Comparison of ENCODE assay signal across 40 cellular contexts in genomic region chr9:95613670-95614069, GRCh38.
"Had no signal": no experiment of that assay in that cellular context is flagged by ENCODE, and none has a peak within 500 bp of the region (broad histone marks: within the 10 kb centered on the region; RNA-seq: fewer than 3 reads in every experiment).

No MANE protein-coding gene starts in this region.

- H3K36me3 ChIP-seq: adrenal gland, ascending aorta, brain microvascular endothelial cell, breast epithelium, cardiac muscle cell had no signal

- H3K27ac ChIP-seq: adrenal gland, ascending aorta, body of pancreas, brain microvascular endothelial cell, breast epithelium, cardiac muscle cell had no signal

- H3K4me3 Mint-ChIP-seq: activated naive CD4-positive, alpha-beta T cell treated with anti-CD3 and anti-CD28 coated beads for 36 hours; activated naive CD4-positive, alpha-beta T cell treated with anti-CD3 and anti-CD28 coated beads, Interleukin-2, amount 10 ng/mL, durations not matched to agents 7 days and 5 days; activated naive CD4-positive, alpha-beta T cell treated with anti-CD3 and anti-CD28 coated beads, Interleukin-2, amount 50 U/mL, for 24 hours; activated naive CD8-positive, alpha-beta T cell; activated naive CD8-positive, alpha-beta T cell treated with anti-CD3 and anti-CD28 coated beads for 36 hours; activated naive CD8-positive, alpha-beta T cell treated with anti-CD3 and anti-CD28 coated beads, Interleukin-2, amount 10 ng/mL, durations not matched to agents 7 days and 5 days; activated naive CD8-positive, alpha-beta T cell treated with anti-CD3 and anti-CD28 coated beads, Interleukin-2, amount 50 U/mL, for 24 hours; activated T-cell treated with anti-CD3 and anti-CD28 coated beads, Interleukin-2, amount 50 U/mL, for 24 hours; activated T-cell treated with anti-CD3 and anti-CD28 coated beads, Interleukin-2, amount 50 U/mL, for 4 hours; activated T-cell treated with anti-CD3 and anti-CD28 coated beads, Interleukin-2, amount 50 U/mL, for 72 hours; activated T-helper 1 cell treated with anti-CD3 and anti-CD28 coated beads, Interleukin-12 subunit alpha, Interleukin-12 subunit beta, Interleukin-2, Interleukin-4 antibody, amounts not matched to agents 30 ng/mL and 10 ng/mL and 1 ng/mL, durations not matched to agents 14 hours and 24 hours and 36 hours; activated T-helper 17 cell treated with anti-CD3 and anti-CD28 coated beads, Interleukin-2, amount 50 U/mL, for 72 hours; brain; central memory CD8-positive, alpha-beta T cell had no signal

- H3K9me3 ChIP-seq: adrenal gland, body of pancreas, breast epithelium had no signal

- FAIRE-seq: astrocyte, bronchial epithelial cell had no signal

- H3K4me1 ChIP-seq: adrenal gland, ascending aorta, body of pancreas, breast epithelium had no signal

- H3K4me1 Mint-ChIP-seq: activated naive CD4-positive, alpha-beta T cell treated with anti-CD3 and anti-CD28 coated beads, Interleukin-2, amount 10 ng/mL, durations not matched to agents 7 days and 5 days; activated naive CD8-positive, alpha-beta T cell treated with anti-CD3 and anti-CD28 coated beads for 36 hours; activated naive CD8-positive, alpha-beta T cell treated with anti-CD3 and anti-CD28 coated beads, Interleukin-2, amount 50 U/mL, for 24 hours; activated T-helper 17 cell treated with anti-CD3 and anti-CD28 coated beads, Interleukin-2, amount 50 U/mL, for 72 hours; brain; central memory CD8-positive, alpha-beta T cell had no signal

- ATAC-seq: activated naive CD4-positive, alpha-beta T cell treated with anti-CD3 and anti-CD28 coated beads, Interleukin-2, amount 50 U/mL, for 72 hours; activated naive CD8-positive, alpha-beta T cell treated with anti-CD3 and anti-CD28 coated beads, Interleukin-2, amount 50 U/mL, for 24 hours; activated T-cell treated with anti-CD3 and anti-CD28 coated beads, Interleukin-2, amount 50 U/mL, for 4 hours; activated T-cell treated with anti-CD3 and anti-CD28 coated beads, Interleukin-2, amount 50 U/mL, for 72 hours; activated T-helper 17 cell treated with anti-CD3 and anti-CD28 coated beads, Interleukin-2, amount 50 U/mL, for 72 hours; body of pancreas had no signal

- H3K27ac Mint-ChIP-seq: activated naive CD4-positive, alpha-beta T cell treated with anti-CD3 and anti-CD28 coated beads for 36 hours; activated naive CD4-positive, alpha-beta T cell treated with anti-CD3 and anti-CD28 coated beads, Interleukin-2, amount 10 ng/mL, durations not matched to agents 7 days and 5 days; activated naive CD4-positive, alpha-beta T cell treated with anti-CD3 and anti-CD28 coated beads, Interleukin-2, amount 50 U/mL, for 24 hours; activated naive CD4-positive, alpha-beta T cell treated with anti-CD3 and anti-CD28 coated beads, Interleukin-2, amount 50 U/mL, for 72 hours; activated naive CD8-positive, alpha-beta T cell; activated naive CD8-positive, alpha-beta T cell treated with anti-CD3 and anti-CD28 coated beads for 36 hours; activated naive CD8-positive, alpha-beta T cell treated with anti-CD3 and anti-CD28 coated beads, Interleukin-2, amount 10 ng/mL, durations not matched to agents 7 days and 5 days; activated naive CD8-positive, alpha-beta T cell treated with anti-CD3 and anti-CD28 coated beads, Interleukin-2, amount 50 U/mL, for 24 hours; activated T-cell treated with anti-CD3 and anti-CD28 coated beads, Interleukin-2, amount 50 U/mL, for 24 hours; activated T-cell treated with anti-CD3 and anti-CD28 coated beads, Interleukin-2, amount 50 U/mL, for 72 hours; activated T-helper 1 cell treated with anti-CD3 and anti-CD28 coated beads, Interleukin-12 subunit alpha, Interleukin-12 subunit beta, Interleukin-2, Interleukin-4 antibody, amounts not matched to agents 30 ng/mL and 10 ng/mL and 1 ng/mL, durations not matched to agents 14 hours and 24 hours and 36 hours; activated T-helper 17 cell treated with anti-CD3 and anti-CD28 coated beads, Interleukin-2, amount 50 U/mL, for 72 hours; activated T-helper 2 cell treated with anti-CD3 and anti-CD28 coated beads, Interferon-gamma antibody, Interleukin-2, Interleukin-4, amounts not matched to agents 10 μg/mL and 5 μg/mL and 100 μg/mL, durations not matched to agents 14 hours and 24 hours and 36 hours; brain had no signal

- H3K27me3 Mint-ChIP-seq: activated naive CD8-positive, alpha-beta T cell had no signal

- DNase-seq: activated effector memory CD4-positive, alpha-beta T cell treated with anti-CD3 and anti-CD28 coated beads, Interleukin-2, amount 50 U/mL, for 16 hours; activated effector memory CD4-positive, alpha-beta T cell treated with Interleukin-2 at 50 U/mL for 16 hours; activated gamma-delta T cell; activated gamma-delta T cell treated with Interleukin-2 at 50 U/mL for 16 hours; activated naive CD4-positive, alpha-beta T cell; activated naive CD4-positive, alpha-beta T cell treated with anti-CD3 and anti-CD28 coated beads for 36 hours; activated naive CD4-positive, alpha-beta T cell treated with anti-CD3 and anti-CD28 coated beads, Interleukin-2, amount 10 ng/mL, durations not matched to agents 7 days and 5 days; activated naive CD4-positive, alpha-beta T cell treated with anti-CD3 and anti-CD28 coated beads, Interleukin-2, amount 50 U/mL, for 16 hours; activated naive CD4-positive, alpha-beta T cell treated with Interleukin-2 at 50 U/mL for 16 hours; activated naive CD8-positive, alpha-beta T cell treated with anti-CD3 and anti-CD28 coated beads for 36 hours; activated naive CD8-positive, alpha-beta T cell treated with anti-CD3 and anti-CD28 coated beads, Interleukin-2, amount 10 ng/mL, durations not matched to agents 7 days and 5 days; activated naive CD8-positive, alpha-beta T cell treated with anti-CD3 and anti-CD28 coated beads, Interleukin-2, amount 50 U/mL, for 24 hours; activated T-cell treated with anti-CD3 and anti-CD28 coated beads, Interleukin-2, amount 50 U/mL, for 1 hour; activated T-cell treated with anti-CD3 and anti-CD28 coated beads, Interleukin-2, amount 50 U/mL, for 24 hours; activated T-cell treated with anti-CD3 and anti-CD28 coated beads, Interleukin-2, amount 50 U/mL, for 4 hours; activated T-cell treated with anti-CD3 and anti-CD28 coated beads, Interleukin-2, amount 50 U/mL, for 48 hours; activated T-cell treated with anti-CD3 and anti-CD28 coated beads, Interleukin-2, amount 50 U/mL, for 72 hours; adrenal gland; amniotic stem cell; amygdala; anterior cingulate cortex; aorta; body of pancreas; brain microvascular endothelial cell; caudate nucleus; central memory CD4-positive, alpha-beta T cell; cerebellar nuclear complex had no signal

- H3K4me3 ChIP-seq: adrenal gland, ascending aorta, body of pancreas, breast epithelium, cardiac muscle cell had no signal

- H3K9me3 Mint-ChIP-seq: activated naive CD4-positive, alpha-beta T cell treated with anti-CD3 and anti-CD28 coated beads, Interleukin-2, amount 10 ng/mL, durations not matched to agents 7 days and 5 days; activated naive CD4-positive, alpha-beta T cell treated with anti-CD3 and anti-CD28 coated beads, Interleukin-2, amount 50 U/mL, for 24 hours; activated naive CD8-positive, alpha-beta T cell treated with anti-CD3 and anti-CD28 coated beads for 36 hours; activated naive CD8-positive, alpha-beta T cell treated with anti-CD3 and anti-CD28 coated beads, Interleukin-2, amount 10 ng/mL, durations not matched to agents 7 days and 5 days; activated naive CD8-positive, alpha-beta T cell treated with anti-CD3 and anti-CD28 coated beads, Interleukin-2, amount 50 U/mL, for 24 hours; activated T-cell treated with anti-CD3 and anti-CD28 coated beads, Interleukin-2, amount 50 U/mL, for 4 hours; activated T-helper 1 cell treated with anti-CD3 and anti-CD28 coated beads, Interleukin-12 subunit alpha, Interleukin-12 subunit beta, Interleukin-2, Interleukin-4 antibody, amounts not matched to agents 30 ng/mL and 10 ng/mL and 1 ng/mL, durations not matched to agents 14 hours and 24 hours and 36 hours; activated T-helper 17 cell treated with anti-CD3 and anti-CD28 coated beads, Interleukin-2, amount 50 U/mL, for 72 hours; activated T-helper 2 cell treated with anti-CD3 and anti-CD28 coated beads, Interferon-gamma antibody, Interleukin-2, Interleukin-4, amounts not matched to agents 10 μg/mL and 5 μg/mL and 100 μg/mL, durations not matched to agents 14 hours and 24 hours and 36 hours; central memory CD8-positive, alpha-beta T cell had no signal

- H3K27me3 ChIP-seq: adrenal gland, ascending aorta, body of pancreas, brain microvascular endothelial cell, cardiac muscle cell had no signal

- H3K36me3 Mint-ChIP-seq: activated naive CD4-positive, alpha-beta T cell treated with anti-CD3 and anti-CD28 coated beads, Interleukin-2, amount 10 ng/mL, durations not matched to agents 7 days and 5 days; activated naive CD4-positive, alpha-beta T cell treated with anti-CD3 and anti-CD28 coated beads, Interleukin-2, amount 50 U/mL, for 24 hours; activated naive CD4-positive, alpha-beta T cell treated with anti-CD3 and anti-CD28 coated beads, Interleukin-2, amount 50 U/mL, for 72 hours; activated naive CD8-positive, alpha-beta T cell; activated naive CD8-positive, alpha-beta T cell treated with anti-CD3 and anti-CD28 coated beads for 36 hours; activated naive CD8-positive, alpha-beta T cell treated with anti-CD3 and anti-CD28 coated beads, Interleukin-2, amount 10 ng/mL, durations not matched to agents 7 days and 5 days; brain had no signal
